Comparison of ENCODE assay signal across 1 cellular context in the genomic region with DNA sequence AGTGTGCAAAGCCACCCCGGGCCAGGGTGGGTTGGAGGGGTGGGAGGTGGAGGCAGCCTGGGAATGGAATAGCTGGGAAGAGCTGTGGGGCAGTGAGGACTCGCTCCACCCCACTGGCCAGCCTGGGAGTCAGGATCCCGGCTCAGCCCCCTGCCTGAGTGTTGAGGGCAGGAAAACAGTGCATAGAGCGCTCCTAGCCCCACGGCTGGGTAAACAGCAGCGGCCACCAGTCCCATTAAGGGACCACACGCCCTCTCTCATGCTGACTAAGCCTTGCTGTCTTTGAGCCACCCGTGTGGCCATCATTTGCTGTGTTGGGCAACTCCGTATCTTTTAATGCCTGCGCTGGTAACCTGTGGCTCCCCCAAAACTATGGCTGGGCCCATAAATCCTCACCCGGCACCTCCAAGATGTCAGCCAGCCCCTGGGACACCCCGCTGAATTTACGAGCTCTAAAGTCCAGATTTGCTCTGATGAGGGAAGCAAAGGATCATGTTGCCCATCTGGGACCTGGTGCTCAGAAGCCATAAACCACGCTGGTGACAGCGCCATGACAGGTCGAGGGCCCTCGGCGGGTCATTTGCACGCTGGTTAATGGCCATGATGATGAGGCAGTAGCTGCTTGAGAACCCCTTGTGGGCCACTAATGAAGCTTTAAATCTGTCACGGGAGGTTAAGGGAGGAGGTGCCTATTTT.
TF ChIP-seq lines count a peak whose summit lies in the region.

No MANE protein-coding gene starts in this region.

TF ChIP-seq in HepG2, 621 proteins besides CTCF, POLR2A, EP300 and RAD21 (continued from another document and continues in another):
- TF ChIP-seq ARID5B (CRISPR knock-in tag; IDR thresholded peaks at IDR 0.05), result no peak; the same call in 1 of the 2 replicates
- no peak for TF ChIP-seq DNMT3B (CRISPR knock-in tag; conservative IDR thresholded peaks at IDR 0.05)
- TF ChIP-seq DMAP1 (CRISPR knock-in tag; IDR thresholded peaks at IDR 0.05), result no peak
- no peak for TF ChIP-seq ZNF788 (CRISPR knock-in tag; IDR thresholded peaks at IDR 0.05; ENCODE audit: borderline replicate concordance)
- TF ChIP-seq SMARCC2 (IDR thresholded peaks at IDR 0.05), result no peak
- TF ChIP-seq HDAC1 (CRISPR knock-in tag; IDR thresholded peaks at IDR 0.05), result no peak
- TF ChIP-seq, protein P1, sequence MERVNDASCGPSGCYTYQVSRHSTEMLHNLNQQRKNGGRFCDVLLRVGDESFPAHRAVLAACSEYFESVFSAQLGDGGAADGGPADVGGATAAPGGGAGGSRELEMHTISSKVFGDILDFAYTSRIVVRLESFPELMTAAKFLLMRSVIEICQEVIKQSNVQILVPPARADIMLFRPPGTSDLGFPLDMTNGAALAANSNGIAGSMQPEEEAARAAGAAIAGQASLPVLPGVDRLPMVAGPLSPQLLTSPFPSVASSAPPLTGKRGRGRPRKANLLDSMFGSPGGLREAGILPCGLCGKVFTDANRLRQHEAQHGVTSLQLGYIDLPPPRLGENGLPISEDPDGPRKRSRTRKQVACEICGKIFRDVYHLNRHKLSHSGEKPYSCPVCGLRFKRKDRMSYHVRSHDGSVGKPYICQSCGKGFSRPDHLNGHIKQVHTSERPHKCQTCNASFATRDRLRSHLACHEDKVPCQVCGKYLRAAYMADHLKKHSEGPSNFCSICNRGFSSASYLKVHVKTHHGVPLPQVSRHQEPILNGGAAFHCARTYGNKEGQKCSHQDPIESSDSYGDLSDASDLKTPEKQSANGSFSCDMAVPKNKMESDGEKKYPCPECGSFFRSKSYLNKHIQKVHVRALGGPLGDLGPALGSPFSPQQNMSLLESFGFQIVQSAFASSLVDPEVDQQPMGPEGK (CRISPR knock-in tag; IDR thresholded peaks at IDR 0.05), result peak; percentile 64
- no peak for TF ChIP-seq ZNF10 (CRISPR knock-in tag; IDR thresholded peaks at IDR 0.05; ENCODE audit: borderline replicate concordance, low read depth)
- no peak for TF ChIP-seq ZNF557 (CRISPR knock-in tag; IDR thresholded peaks at IDR 0.05)
- 0 out of 2 replicates have a peak, but pooled peaks have one; percentile 29 for TF ChIP-seq ZSCAN9 (CRISPR knock-in tag; IDR thresholded peaks at IDR 0.05; ENCODE audit: borderline replicate concordance)
- no peak for TF ChIP-seq ZNF878 (CRISPR knock-in tag; IDR thresholded peaks at IDR 0.05)
- peak; percentile 62; the same call in 1 of the 2 replicates for TF ChIP-seq ZNF501 (CRISPR knock-in tag; IDR thresholded peaks at IDR 0.05)
- no peak for TF ChIP-seq ZNF773 (CRISPR knock-in tag; IDR thresholded peaks at IDR 0.05; ENCODE audit: borderline replicate concordance)
- TF ChIP-seq NCOA1 (CRISPR knock-in tag; IDR thresholded peaks at IDR 0.05), result no peak
- TF ChIP-seq, protein P2, sequence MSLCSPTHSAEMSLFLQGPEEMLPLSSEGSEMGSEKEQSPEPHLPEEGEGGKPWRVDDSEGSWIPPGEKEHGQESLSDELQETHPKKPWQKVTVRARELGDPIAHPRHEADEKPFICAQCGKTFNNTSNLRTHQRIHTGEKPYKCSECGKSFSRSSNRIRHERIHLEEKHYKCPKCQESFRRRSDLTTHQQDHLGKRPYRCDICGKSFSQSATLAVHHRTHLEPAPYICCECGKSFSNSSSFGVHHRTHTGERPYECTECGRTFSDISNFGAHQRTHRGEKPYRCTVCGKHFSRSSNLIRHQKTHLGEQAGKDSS (CRISPR knock-in tag; IDR thresholded peaks at IDR 0.05; ENCODE audit: borderline replicate concordance, low read depth), result peak; percentile 44; the same call in 1 of the 2 replicates
- no peak for TF ChIP-seq DNMT1 (CRISPR knock-in tag; IDR thresholded peaks at IDR 0.05)
- no peak for TF ChIP-seq NAIF1 (CRISPR knock-in tag; IDR thresholded peaks at IDR 0.05; ENCODE audit: borderline replicate concordance)
- TF ChIP-seq HMG20A (CRISPR knock-in tag; IDR thresholded peaks at IDR 0.05; ENCODE audit: borderline replicate concordance), result peak; percentile 56; the same call in 1 of the 2 replicates
- no peak for TF ChIP-seq KDM6A (CRISPR knock-in tag; IDR thresholded peaks at IDR 0.05; ENCODE audit: low read depth)
- TF ChIP-seq IRF2 (CRISPR knock-in tag; IDR thresholded peaks at IDR 0.05), result peak; percentile 49
- TF ChIP-seq YY1 (IDR thresholded peaks at IDR 0.05; ENCODE audit: insufficient read depth, insufficient replicate concordance, low read depth, low read length), result peak; percentile 30
- no peak for TF ChIP-seq TCF7 (IDR thresholded peaks at IDR 0.05; ENCODE audit: low read depth)
- no peak for TF ChIP-seq ZNF460 (CRISPR knock-in tag; IDR thresholded peaks at IDR 0.05; ENCODE audit: borderline replicate concordance)
- peak; percentile 20; the same call in 1 of the 2 replicates for TF ChIP-seq ZNF317 (CRISPR knock-in tag; IDR thresholded peaks at IDR 0.05)
- TF ChIP-seq, protein P3, sequence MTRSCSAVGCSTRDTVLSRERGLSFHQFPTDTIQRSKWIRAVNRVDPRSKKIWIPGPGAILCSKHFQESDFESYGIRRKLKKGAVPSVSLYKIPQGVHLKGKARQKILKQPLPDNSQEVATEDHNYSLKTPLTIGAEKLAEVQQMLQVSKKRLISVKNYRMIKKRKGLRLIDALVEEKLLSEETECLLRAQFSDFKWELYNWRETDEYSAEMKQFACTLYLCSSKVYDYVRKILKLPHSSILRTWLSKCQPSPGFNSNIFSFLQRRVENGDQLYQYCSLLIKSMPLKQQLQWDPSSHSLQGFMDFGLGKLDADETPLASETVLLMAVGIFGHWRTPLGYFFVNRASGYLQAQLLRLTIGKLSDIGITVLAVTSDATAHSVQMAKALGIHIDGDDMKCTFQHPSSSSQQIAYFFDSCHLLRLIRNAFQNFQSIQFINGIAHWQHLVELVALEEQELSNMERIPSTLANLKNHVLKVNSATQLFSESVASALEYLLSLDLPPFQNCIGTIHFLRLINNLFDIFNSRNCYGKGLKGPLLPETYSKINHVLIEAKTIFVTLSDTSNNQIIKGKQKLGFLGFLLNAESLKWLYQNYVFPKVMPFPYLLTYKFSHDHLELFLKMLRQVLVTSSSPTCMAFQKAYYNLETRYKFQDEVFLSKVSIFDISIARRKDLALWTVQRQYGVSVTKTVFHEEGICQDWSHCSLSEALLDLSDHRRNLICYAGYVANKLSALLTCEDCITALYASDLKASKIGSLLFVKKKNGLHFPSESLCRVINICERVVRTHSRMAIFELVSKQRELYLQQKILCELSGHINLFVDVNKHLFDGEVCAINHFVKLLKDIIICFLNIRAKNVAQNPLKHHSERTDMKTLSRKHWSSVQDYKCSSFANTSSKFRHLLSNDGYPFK (CRISPR knock-in tag; IDR thresholded peaks at IDR 0.05; ENCODE audit: borderline replicate concordance), result peak; percentile 61; the same call in 1 of the 2 replicates
- TF ChIP-seq ERF (CRISPR knock-in tag; IDR thresholded peaks at IDR 0.05), result peak; percentile 59; the same call in 1 of the 2 replicates
- no peak for TF ChIP-seq ZZZ3 (CRISPR knock-in tag; IDR thresholded peaks at IDR 0.05; ENCODE audit: borderline replicate concordance)
- TF ChIP-seq, protein P4, sequence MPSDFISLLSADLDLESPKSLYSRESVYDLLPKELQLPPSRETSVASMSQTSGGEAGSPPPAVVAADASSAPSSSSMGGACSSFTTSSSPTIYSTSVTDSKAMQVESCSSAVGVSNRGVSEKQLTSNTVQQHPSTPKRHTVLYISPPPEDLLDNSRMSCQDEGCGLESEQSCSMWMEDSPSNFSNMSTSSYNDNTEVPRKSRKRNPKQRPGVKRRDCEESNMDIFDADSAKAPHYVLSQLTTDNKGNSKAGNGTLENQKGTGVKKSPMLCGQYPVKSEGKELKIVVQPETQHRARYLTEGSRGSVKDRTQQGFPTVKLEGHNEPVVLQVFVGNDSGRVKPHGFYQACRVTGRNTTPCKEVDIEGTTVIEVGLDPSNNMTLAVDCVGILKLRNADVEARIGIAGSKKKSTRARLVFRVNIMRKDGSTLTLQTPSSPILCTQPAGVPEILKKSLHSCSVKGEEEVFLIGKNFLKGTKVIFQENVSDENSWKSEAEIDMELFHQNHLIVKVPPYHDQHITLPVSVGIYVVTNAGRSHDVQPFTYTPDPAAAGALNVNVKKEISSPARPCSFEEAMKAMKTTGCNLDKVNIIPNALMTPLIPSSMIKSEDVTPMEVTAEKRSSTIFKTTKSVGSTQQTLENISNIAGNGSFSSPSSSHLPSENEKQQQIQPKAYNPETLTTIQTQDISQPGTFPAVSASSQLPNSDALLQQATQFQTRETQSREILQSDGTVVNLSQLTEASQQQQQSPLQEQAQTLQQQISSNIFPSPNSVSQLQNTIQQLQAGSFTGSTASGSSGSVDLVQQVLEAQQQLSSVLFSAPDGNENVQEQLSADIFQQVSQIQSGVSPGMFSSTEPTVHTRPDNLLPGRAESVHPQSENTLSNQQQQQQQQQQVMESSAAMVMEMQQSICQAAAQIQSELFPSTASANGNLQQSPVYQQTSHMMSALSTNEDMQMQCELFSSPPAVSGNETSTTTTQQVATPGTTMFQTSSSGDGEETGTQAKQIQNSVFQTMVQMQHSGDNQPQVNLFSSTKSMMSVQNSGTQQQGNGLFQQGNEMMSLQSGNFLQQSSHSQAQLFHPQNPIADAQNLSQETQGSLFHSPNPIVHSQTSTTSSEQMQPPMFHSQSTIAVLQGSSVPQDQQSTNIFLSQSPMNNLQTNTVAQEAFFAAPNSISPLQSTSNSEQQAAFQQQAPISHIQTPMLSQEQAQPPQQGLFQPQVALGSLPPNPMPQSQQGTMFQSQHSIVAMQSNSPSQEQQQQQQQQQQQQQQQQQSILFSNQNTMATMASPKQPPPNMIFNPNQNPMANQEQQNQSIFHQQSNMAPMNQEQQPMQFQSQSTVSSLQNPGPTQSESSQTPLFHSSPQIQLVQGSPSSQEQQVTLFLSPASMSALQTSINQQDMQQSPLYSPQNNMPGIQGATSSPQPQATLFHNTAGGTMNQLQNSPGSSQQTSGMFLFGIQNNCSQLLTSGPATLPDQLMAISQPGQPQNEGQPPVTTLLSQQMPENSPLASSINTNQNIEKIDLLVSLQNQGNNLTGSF (CRISPR knock-in tag; IDR thresholded peaks at IDR 0.05), result no peak
- TF ChIP-seq ZNF446 (CRISPR knock-in tag; IDR thresholded peaks at IDR 0.05), result no peak
- TF ChIP-seq PBX2 (CRISPR knock-in tag; IDR thresholded peaks at IDR 0.05), result no peak
- no peak for TF ChIP-seq PCBP2 (optimal IDR thresholded peaks at IDR 0.05; ENCODE audit: low read depth, low read length, poor library complexity, severe bottlenecking)
- TF ChIP-seq ZBTB20 (CRISPR knock-in tag; IDR thresholded peaks at IDR 0.05; ENCODE audit: borderline replicate concordance, low read depth), result peak; percentile 65; the same call in 1 of the 2 replicates
- no peak for TF ChIP-seq MYNN (CRISPR knock-in tag; IDR thresholded peaks at IDR 0.05; ENCODE audit: low read depth)
- TF ChIP-seq, protein P5, sequence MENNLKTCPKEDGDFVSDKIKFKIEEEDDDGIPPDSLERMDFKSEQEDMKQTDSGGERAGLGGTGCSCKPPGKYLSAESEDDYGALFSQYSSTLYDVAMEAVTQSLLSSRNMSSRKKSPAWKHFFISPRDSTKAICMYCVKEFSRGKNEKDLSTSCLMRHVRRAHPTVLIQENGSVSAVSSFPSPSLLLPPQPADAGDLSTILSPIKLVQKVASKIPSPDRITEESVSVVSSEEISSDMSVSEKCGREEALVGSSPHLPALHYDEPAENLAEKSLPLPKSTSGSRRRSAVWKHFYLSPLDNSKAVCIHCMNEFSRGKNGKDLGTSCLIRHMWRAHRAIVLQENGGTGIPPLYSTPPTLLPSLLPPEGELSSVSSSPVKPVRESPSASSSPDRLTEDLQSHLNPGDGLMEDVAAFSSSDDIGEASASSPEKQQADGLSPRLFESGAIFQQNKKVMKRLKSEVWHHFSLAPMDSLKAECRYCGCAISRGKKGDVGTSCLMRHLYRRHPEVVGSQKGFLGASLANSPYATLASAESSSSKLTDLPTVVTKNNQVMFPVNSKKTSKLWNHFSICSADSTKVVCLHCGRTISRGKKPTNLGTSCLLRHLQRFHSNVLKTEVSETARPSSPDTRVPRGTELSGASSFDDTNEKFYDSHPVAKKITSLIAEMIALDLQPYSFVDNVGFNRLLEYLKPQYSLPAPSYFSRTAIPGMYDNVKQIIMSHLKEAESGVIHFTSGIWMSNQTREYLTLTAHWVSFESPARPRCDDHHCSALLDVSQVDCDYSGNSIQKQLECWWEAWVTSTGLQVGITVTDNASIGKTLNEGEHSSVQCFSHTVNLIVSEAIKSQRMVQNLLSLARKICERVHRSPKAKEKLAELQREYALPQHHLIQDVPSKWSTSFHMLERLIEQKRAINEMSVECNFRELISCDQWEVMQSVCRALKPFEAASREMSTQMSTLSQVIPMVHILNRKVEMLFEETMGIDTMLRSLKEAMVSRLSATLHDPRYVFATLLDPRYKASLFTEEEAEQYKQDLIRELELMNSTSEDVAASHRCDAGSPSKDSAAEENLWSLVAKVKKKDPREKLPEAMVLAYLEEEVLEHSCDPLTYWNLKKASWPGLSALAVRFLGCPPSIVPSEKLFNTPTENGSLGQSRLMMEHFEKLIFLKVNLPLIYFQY (CRISPR knock-in tag; IDR thresholded peaks at IDR 0.05; ENCODE audit: borderline replicate concordance), result no peak
